Comparison of ENCODE assay signal across 22 cellular contexts in the genomic region with DNA sequence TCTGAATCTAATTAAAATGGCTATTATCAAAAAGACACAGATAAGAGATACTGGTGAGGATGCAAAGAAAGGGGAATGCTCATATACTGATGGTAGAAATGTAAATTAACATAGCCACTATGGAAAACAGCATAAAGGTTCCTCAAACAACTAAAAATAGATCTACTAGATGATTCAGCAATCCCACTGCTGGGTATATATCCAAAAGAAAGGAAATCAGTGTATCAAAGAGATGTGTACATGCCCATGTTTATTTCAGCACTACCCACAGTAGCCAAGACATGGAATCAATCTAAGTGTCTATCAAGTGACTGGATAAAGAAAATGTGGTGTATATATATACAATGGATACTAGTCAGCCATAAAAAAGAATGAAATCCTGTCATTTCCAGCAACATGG.
"Had no signal": no experiment of that assay in that cellular context is flagged by ENCODE, and none has a peak within 500 bp of the region (broad histone marks: within the 10 kb centered on the region; RNA-seq: fewer than 3 reads in every experiment).

No MANE protein-coding gene starts in this region.

- H3K27ac Mint-ChIP-seq: activated CD4-positive, alpha-beta memory T cell treated with anti-CD3 and anti-CD28 coated beads, Interleukin-2, amount 10 ng/mL, durations not matched to agents 7 days and 5 days; activated CD4-positive, alpha-beta T cell treated with anti-CD3 and anti-CD28 coated beads for 36 hours; activated CD8-positive, alpha-beta memory T cell treated with anti-CD3 and anti-CD28 coated beads, Interleukin-2, amount 10 ng/mL, durations not matched to agents 7 days and 5 days; activated naive CD8-positive, alpha-beta T cell treated with anti-CD3 and anti-CD28 coated beads, Interleukin-2, amount 50 U/mL, for 24 hours; activated T-helper 17 cell treated with anti-CD3 and anti-CD28 coated beads, Interleukin-2, amount 50 U/mL, for 72 hours; endodermal cell; memory B cell; neural progenitor cell had no signal

- H3K4me3 Mint-ChIP-seq: activated CD4-positive, alpha-beta memory T cell treated with anti-CD3 and anti-CD28 coated beads, Interleukin-2, amount 10 ng/mL, durations not matched to agents 7 days and 5 days; activated CD4-positive, alpha-beta T cell treated with anti-CD3 and anti-CD28 coated beads for 36 hours; activated CD8-positive, alpha-beta memory T cell treated with anti-CD3 and anti-CD28 coated beads, Interleukin-2, amount 10 ng/mL, durations not matched to agents 7 days and 5 days; activated naive CD8-positive, alpha-beta T cell treated with anti-CD3 and anti-CD28 coated beads, Interleukin-2, amount 50 U/mL, for 24 hours; activated T-helper 17 cell treated with anti-CD3 and anti-CD28 coated beads, Interleukin-2, amount 50 U/mL, for 72 hours; central memory CD8-positive, alpha-beta T cell; endodermal cell; immature natural killer cell; memory B cell; neural progenitor cell had no signal

- H3K27me3 Mint-ChIP-seq: activated CD4-positive, alpha-beta memory T cell treated with anti-CD3 and anti-CD28 coated beads, Interleukin-2, amount 10 ng/mL, durations not matched to agents 7 days and 5 days; activated CD4-positive, alpha-beta T cell treated with anti-CD3 and anti-CD28 coated beads for 36 hours; activated CD8-positive, alpha-beta memory T cell treated with anti-CD3 and anti-CD28 coated beads, Interleukin-2, amount 10 ng/mL, durations not matched to agents 7 days and 5 days; activated naive CD8-positive, alpha-beta T cell treated with anti-CD3 and anti-CD28 coated beads, Interleukin-2, amount 50 U/mL, for 24 hours; activated T-helper 17 cell treated with anti-CD3 and anti-CD28 coated beads, Interleukin-2, amount 50 U/mL, for 72 hours; central memory CD8-positive, alpha-beta T cell; memory B cell; naive B cell had no signal

- H3K36me3 ChIP-seq: colonic mucosa, neural progenitor cell, prostate gland, tibial artery had no signal

- H3K4me3 ChIP-seq: colonic mucosa, mucosa of descending colon, neural progenitor cell, prostate gland, tibial artery had no signal

- DNase-seq: activated CD4-positive, alpha-beta memory T cell treated with anti-CD3 and anti-CD28 coated beads, Interleukin-2, amount 10 ng/mL, durations not matched to agents 7 days and 5 days; activated CD4-positive, alpha-beta T cell treated with anti-CD3 and anti-CD28 coated beads for 36 hours; activated CD8-positive, alpha-beta memory T cell treated with anti-CD3 and anti-CD28 coated beads, Interleukin-2, amount 10 ng/mL, durations not matched to agents 7 days and 5 days; activated naive CD4-positive, alpha-beta T cell treated with Interleukin-2 at 50 U/mL for 16 hours; activated naive CD8-positive, alpha-beta T cell treated with anti-CD3 and anti-CD28 coated beads, Interleukin-2, amount 50 U/mL, for 24 hours; anterior cingulate cortex; colonic mucosa; endodermal cell; immature natural killer cell; kidney glomerular epithelial cell; left ventricle myocardium superior; mucosa of descending colon; naive B cell; right cardiac atrium; stimulated activated CD4-positive, alpha-beta T cell treated with anti-CD3 and anti-CD28 coated beads, Interleukin-2, amount 100 ng/mL, for 24 hours; stimulated activated naive CD4-positive, alpha-beta T cell treated with Interleukin-2 at 50 U/mL for 16 hours; tibial artery had no signal

- H3K9me3 ChIP-seq: colonic mucosa, mucosa of descending colon, prostate gland, tibial artery had no signal

- H3K27ac ChIP-seq: colonic mucosa, neural progenitor cell, prostate gland, tibial artery had no signal

- H3K9me3 Mint-ChIP-seq: activated CD4-positive, alpha-beta memory T cell treated with anti-CD3 and anti-CD28 coated beads, Interleukin-2, amount 10 ng/mL, durations not matched to agents 7 days and 5 days; activated naive CD8-positive, alpha-beta T cell treated with anti-CD3 and anti-CD28 coated beads, Interleukin-2, amount 50 U/mL, for 24 hours; activated T-helper 17 cell treated with anti-CD3 and anti-CD28 coated beads, Interleukin-2, amount 50 U/mL, for 72 hours; central memory CD8-positive, alpha-beta T cell; immature natural killer cell; memory B cell; naive B cell had no signal

- ATAC-seq: activated CD4-positive, alpha-beta T cell treated with anti-CD3 and anti-CD28 coated beads for 36 hours; activated CD8-positive, alpha-beta memory T cell treated with anti-CD3 and anti-CD28 coated beads, Interleukin-2, amount 10 ng/mL, durations not matched to agents 7 days and 5 days; activated naive CD8-positive, alpha-beta T cell treated with anti-CD3 and anti-CD28 coated beads, Interleukin-2, amount 50 U/mL, for 24 hours; activated T-helper 17 cell treated with anti-CD3 and anti-CD28 coated beads, Interleukin-2, amount 50 U/mL, for 72 hours; left ventricle myocardium superior; mucosa of descending colon; right cardiac atrium had no signal

- H3K27me3 ChIP-seq: colonic mucosa, neural progenitor cell, tibial artery had no signal
